Comparison of ENCODE assay signal across 12 cellular contexts in the genomic region with DNA sequence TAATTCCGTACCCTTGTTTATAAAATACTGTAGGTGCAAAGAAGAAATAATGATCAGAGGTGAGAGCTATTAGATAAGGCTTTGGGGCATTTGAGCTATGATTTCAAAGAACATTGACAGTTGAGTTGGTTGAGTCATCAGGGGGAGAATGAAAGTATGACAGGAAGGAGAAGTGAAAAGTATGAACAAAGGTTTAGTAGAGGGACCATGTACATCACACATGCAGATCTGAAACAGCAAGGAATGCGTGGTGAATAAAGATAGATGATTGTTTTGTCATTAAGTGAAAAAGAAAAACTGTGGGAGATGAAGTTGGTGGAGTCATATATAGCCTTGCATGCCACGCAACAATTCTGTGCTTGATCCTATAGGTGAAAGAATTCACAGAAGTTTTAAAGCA.
DNase-seq lines count a peak whose midpoint lies in the region; ATAC-seq and TF ChIP-seq lines count a peak whose summit lies in the region.
"Had no signal": no experiment of that assay in that cellular context is flagged by ENCODE, and none has a peak within 500 bp of the region (broad histone marks: within the 10 kb centered on the region; RNA-seq: fewer than 3 reads in every experiment).

No MANE protein-coding gene starts in this region.

- no peak overlapping the region for H3K27ac ChIP-seq in spleen
- H3K27ac ChIP-seq: 22Rv1, pancreas had no signal

- H3K4me1 ChIP-seq in spleen = no peaks in the 10 kb centered on the region
- H3K4me1 ChIP-seq: pancreas had no signal

- peaks cover 5 to 89% (median 47%) of the 10 kb centered on the region in 6 donors for H3K36me3 ChIP-seq in spleen

- 65 to 86% (median 80%) methylated on average over 3 of the region's 3 CpGs for WGBS in spleen, 5 donors

- H3K27me3 ChIP-seq in spleen (replicated peaks in 1 of 7) = no peaks in the 10 kb centered on the region
- H3K27me3 ChIP-seq: pancreas had no signal

- TF ChIP-seq POLR2A in spleen (IDR thresholded peaks at IDR 0.05) = no peak

- intact Hi-C loops in spleen (cut with DNase I; ENCODE audit: low total_unique reads) = no loop called here

- no peak for TF ChIP-seq CTCF in spleen (IDR thresholded peaks at IDR 0.05 in 8 of 11, conservative IDR thresholded peaks at IDR 0.05 in 3 of 11)

- DNase-seq in NOMO-1 (lab: John Stamatoyannopoulos, UW; ENCODE audit: unreplicated experiment in 2 of 2) = peak; percentile 1 to 75
- no peak for DNase-seq in NOMO-1 treated with dmso at 0.1 percent for 144 hours (lab: John Stamatoyannopoulos, UW; ENCODE audit: unreplicated experiment)
- DNase-seq in NOMO-1 treated with DMSO at 0.1 percent for 48 hours (lab: John Stamatoyannopoulos, UW; ENCODE audit: unreplicated experiment) = peak; percentile 61
- DNase-seq in NCI-H774 (lab: John Stamatoyannopoulos, UW) = no peak
- no peak for DNase-seq in middle frontal gyrus (ENCODE audit: extremely low spot score, low spot score)
- no peak for DNase-seq in spleen
- DNase-seq: GDM1, pancreas, T1000 had no signal

- H3K4me3 ChIP-seq in spleen = no peak overlapping the region
- H3K4me3 ChIP-seq: pancreas had no signal

- ATAC-seq in GM19463 (IDR thresholded peaks at IDR 0.05; ENCODE audit: unreplicated experiment) = peak; percentile 98
- ATAC-seq in HG03025 (IDR thresholded peaks at IDR 0.05; ENCODE audit: low FRiP score, unreplicated experiment) = peak; percentile 99
- ATAC-seq: pancreas had no signal

- H3K9me3 ChIP-seq in spleen = no peaks in the 10 kb centered on the region
- H3K9me3 ChIP-seq: pancreas had no signal

Comparison
In these comparisons a context has a peak if more than half of its experiments do, and no peak if none do; other contexts are left out.
1. DNase-seq: peak in NOMO-1 (2 of 2) and NOMO-1 treated with DMSO at 0.1 percent for 48 hours (single experiment); none in NOMO-1 treated with dmso at 0.1 percent for 144 hours (single experiment), NCI-H774 (single experiment), middle frontal gyrus (single experiment) and spleen (single experiment).